8 cellular contexts compared by ENCODE assay signal in the genomic region with DNA sequence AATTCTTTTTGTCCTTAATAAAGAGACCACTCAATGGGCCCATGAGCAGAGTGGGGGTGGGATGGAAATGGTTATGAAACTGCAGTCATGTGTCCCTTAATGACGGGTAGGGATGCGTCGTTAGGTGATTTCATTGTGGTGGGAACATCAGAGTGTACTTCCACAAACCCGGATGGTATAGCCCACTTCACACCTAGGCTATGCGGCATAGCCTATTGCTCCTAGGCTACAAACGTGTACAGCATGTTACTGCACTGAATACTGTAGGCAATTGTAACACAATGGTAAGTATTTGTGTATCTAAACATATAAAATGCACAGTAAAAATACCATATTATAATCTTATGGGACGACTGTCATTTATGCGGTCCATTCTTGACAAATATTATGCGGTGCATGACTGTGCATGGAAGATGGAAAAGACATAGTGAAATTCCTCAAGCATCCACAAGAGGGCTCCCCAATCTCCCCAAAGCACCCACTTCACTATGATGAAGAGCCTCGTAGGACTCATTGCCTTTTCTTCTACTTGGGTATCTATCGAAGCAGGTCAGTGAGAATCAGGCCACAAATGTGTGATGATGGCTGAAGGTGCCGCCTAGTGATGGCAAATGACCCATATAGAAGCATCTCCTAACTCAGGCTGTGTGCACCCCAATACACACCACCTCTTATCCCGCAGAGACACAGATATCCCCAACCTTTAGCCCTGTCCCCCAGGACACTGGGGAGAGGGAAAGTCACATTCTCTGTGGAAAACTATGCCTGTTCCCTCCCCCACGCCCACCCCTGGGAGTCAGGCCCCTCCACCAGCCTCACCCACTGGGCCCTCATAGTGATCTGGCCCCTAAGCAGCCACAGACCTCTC. TPM values are rescaled to one million over a fixed set of nuclear protein-coding genes. Genes with fewer than 3 reads are reported as not detected.
A peak's percentile ranks its signal among the peaks of the same experiment; 100 is the strongest.
DNase-seq lines count a peak whose midpoint lies in the region; ATAC-seq and TF ChIP-seq lines count a peak whose summit lies in the region.

No MANE protein-coding gene starts in this region.

- H3K27me3 ChIP-seq in heart left ventricle (peaks cover 15 to 69% (median 30%) of the 10 kb centered on the region in 9 donors), vagina (no peaks in the 10 kb centered on the region)

- H3K27ac Mint-ChIP-seq in activated T-helper 17 cell treated with anti-CD3 and anti-CD28 coated beads, Interleukin-2, amount 50 U/mL, for 72 hours, result no peak overlapping the region

- TF ChIP-seq CTCF in heart left ventricle (IDR thresholded peaks at IDR 0.05) (peak; percentile 43 to 65 (median 58)), vagina (IDR thresholded peaks at IDR 0.05) (peak in 1 of 3 experiments; percentile 63)

- WGBS in heart left ventricle, 4 donors, result 32 to 45% (median 40%) methylated on average over 14 of the region's 14 CpGs

- peaks cover 0 to 4% (median 0%) of the 10 kb centered on the region in 12 donors for H3K4me1 ChIP-seq in heart left ventricle
- H3K4me1 ChIP-seq in vagina, result no peaks in the 10 kb centered on the region

- H3K9me3 Mint-ChIP-seq in activated T-helper 17 cell treated with anti-CD3 and anti-CD28 coated beads, Interleukin-2, amount 50 U/mL, for 72 hours, result no peaks in the 10 kb centered on the region

- no peak overlapping the region for H3K4me3 Mint-ChIP-seq in activated T-helper 17 cell treated with anti-CD3 and anti-CD28 coated beads, Interleukin-2, amount 50 U/mL, for 72 hours

- peaks cover 38% of the 10 kb centered on the region for H3K27me3 Mint-ChIP-seq in activated T-helper 17 cell treated with anti-CD3 and anti-CD28 coated beads, Interleukin-2, amount 50 U/mL, for 72 hours

- no peaks in the 10 kb centered on the region for H3K36me3 ChIP-seq in heart left ventricle
- H3K36me3 ChIP-seq in vagina, result no peaks in the 10 kb centered on the region

- peaks cover 0 to 4% (median 0%) of the 10 kb centered on the region in 12 donors for H3K9me3 ChIP-seq in heart left ventricle
- H3K9me3 ChIP-seq in vagina, result no peaks in the 10 kb centered on the region

- no peak overlapping the region for H3K4me3 ChIP-seq in heart left ventricle
- no peak overlapping the region for H3K4me3 ChIP-seq in vagina

- peak; percentile 31 for DNase-seq in CMK (ENCODE audit: low read depth)
- peak; percentile 46 for DNase-seq in H4 (ENCODE audit: low spot score)
- DNase-seq in NCI-H774 (lab: John Stamatoyannopoulos, UW), result peak; percentile 42
- no peak for DNase-seq in heart left ventricle
- peak; percentile 25 to 29 for DNase-seq in stimulated activated CD4-positive, alpha-beta T cell treated with anti-CD3 and anti-CD28 coated beads, Interleukin-2, amount 100 ng/mL, for 48 hours
- DNase-seq in T1000 (lab: John Stamatoyannopoulos, UW), result no peak
- DNase-seq in vagina (ENCODE audit: extremely low spot score in 2 of 2), result no peak

- no peak for TF ChIP-seq POLR2A in heart left ventricle (IDR thresholded peaks at IDR 0.05)
- TF ChIP-seq POLR2A in vagina (IDR thresholded peaks at IDR 0.05), result no peak

- H3K36me3 Mint-ChIP-seq in activated T-helper 17 cell treated with anti-CD3 and anti-CD28 coated beads, Interleukin-2, amount 50 U/mL, for 72 hours (ENCODE audit: low read depth), result no peaks in the 10 kb centered on the region

- ATAC-seq in activated T-helper 17 cell treated with anti-CD3 and anti-CD28 coated beads, Interleukin-2, amount 50 U/mL, for 72 hours (replicated peaks), result peak; percentile 90
- ATAC-seq in heart left ventricle, result peak in 1 of 4 donors; percentile 60

- H3K27ac ChIP-seq in heart left ventricle, result no peak overlapping the region
- no peak overlapping the region for H3K27ac ChIP-seq in vagina

- intact Hi-C loops in heart left ventricle (cut with DNase I) (loop anchor here in 1 of 10 donors (2.0 kb wide), 1 partner anchor 114 kb away; no protein-coding TSS in a partner anchor), vagina (cut with DNase I) (no loop called here)

- H3K4me1 Mint-ChIP-seq in activated T-helper 17 cell treated with anti-CD3 and anti-CD28 coated beads, Interleukin-2, amount 50 U/mL, for 72 hours, result no peaks in the 10 kb centered on the region

RNA-seq across cellular contexts. Expression of a gene that starts 43.5 kb away (rescaled TPM):
- total RNA-seq in H4 (2014; rRNA removed; shearing (Covaris generic)), result 0.10 TPM in 1 of 2 replicates, not detected in the other
- total RNA-seq in activated T-helper 17 cell treated with anti-CD3 and anti-CD28 coated beads, Interleukin-2, amount 50 U/mL, for 72 hours, result 10 to 100 TPM; 19.9 to 30.5 TPM
- 1 to 10 TPM in 1 of 9 donors, under 1 TPM in 6, not detected in 2; 0.09 to 3.2 (median 0.28) TPM for total RNA-seq in heart left ventricle
- under 1 TPM; 0.07 to 0.15 TPM for polyA plus RNA-seq in heart left ventricle
- 2.9 TPM for total RNA-seq in vagina

RNA-seq across cellular contexts. Expression of a gene that starts 45.0 kb away (rescaled TPM):
- 1.9 and 4.4 TPM in 2 replicates for total RNA-seq in H4 (2014; rRNA removed; shearing (Covaris generic))
- 10 to 100 TPM; 11.6 to 14.4 TPM for total RNA-seq in activated T-helper 17 cell treated with anti-CD3 and anti-CD28 coated beads, Interleukin-2, amount 50 U/mL, for 72 hours
- total RNA-seq in heart left ventricle, result 1 to 10 TPM; 1.5 to 7.4 (median 5.8) TPM
- polyA plus RNA-seq in heart left ventricle, result 1 to 10 TPM; 3.0 to 5.2 TPM
- total RNA-seq in vagina, result 5.6 TPM

RNA-seq across cellular contexts. Expression of a gene that starts 54.8 kb away (rescaled TPM):
- 54.8 and 69.1 TPM in 2 replicates for total RNA-seq in H4 (2014; rRNA removed; shearing (Covaris generic))
- 10 to 100 TPM; 58.0 to 58.8 TPM for total RNA-seq in activated T-helper 17 cell treated with anti-CD3 and anti-CD28 coated beads, Interleukin-2, amount 50 U/mL, for 72 hours
- 10 to 100 TPM; 45.8 to 79.2 (median 63.2) TPM for total RNA-seq in heart left ventricle
- 10 to 100 TPM; 43.8 to 64.5 TPM for polyA plus RNA-seq in heart left ventricle
- 21.4 TPM for total RNA-seq in vagina

RNA-seq across cellular contexts. Expression of a gene that starts 54.9 kb away (rescaled TPM):
- 0.27 and 0.35 TPM in 2 replicates for total RNA-seq in H4 (2014; rRNA removed; shearing (Covaris generic))
- under 1 TPM; 0.58 to 0.61 TPM for total RNA-seq in activated T-helper 17 cell treated with anti-CD3 and anti-CD28 coated beads, Interleukin-2, amount 50 U/mL, for 72 hours
- total RNA-seq in heart left ventricle, result under 1 TPM in 7 of 9 donors, not detected in 2; 0.22 to 0.44 (median 0.35) TPM
- polyA plus RNA-seq in heart left ventricle, result under 1 TPM; 0.17 to 0.23 TPM
- not detected for total RNA-seq in vagina

Comparison
In these comparisons a context has a peak if more than half of its experiments do, and no peak if none do; other contexts are left out.
1. DNase-seq: peak in CMK (single experiment), H4 (single experiment), NCI-H774 (single experiment) and stimulated activated CD4-positive, alpha-beta T cell treated with anti-CD3 and anti-CD28 coated beads, Interleukin-2, amount 100 ng/mL, for 48 hours (2 of 2); none in heart left ventricle (0 of 5), T1000 (single experiment) and vagina (0 of 2).